8 cellular contexts compared by ENCODE assay signal in the genomic region with DNA sequence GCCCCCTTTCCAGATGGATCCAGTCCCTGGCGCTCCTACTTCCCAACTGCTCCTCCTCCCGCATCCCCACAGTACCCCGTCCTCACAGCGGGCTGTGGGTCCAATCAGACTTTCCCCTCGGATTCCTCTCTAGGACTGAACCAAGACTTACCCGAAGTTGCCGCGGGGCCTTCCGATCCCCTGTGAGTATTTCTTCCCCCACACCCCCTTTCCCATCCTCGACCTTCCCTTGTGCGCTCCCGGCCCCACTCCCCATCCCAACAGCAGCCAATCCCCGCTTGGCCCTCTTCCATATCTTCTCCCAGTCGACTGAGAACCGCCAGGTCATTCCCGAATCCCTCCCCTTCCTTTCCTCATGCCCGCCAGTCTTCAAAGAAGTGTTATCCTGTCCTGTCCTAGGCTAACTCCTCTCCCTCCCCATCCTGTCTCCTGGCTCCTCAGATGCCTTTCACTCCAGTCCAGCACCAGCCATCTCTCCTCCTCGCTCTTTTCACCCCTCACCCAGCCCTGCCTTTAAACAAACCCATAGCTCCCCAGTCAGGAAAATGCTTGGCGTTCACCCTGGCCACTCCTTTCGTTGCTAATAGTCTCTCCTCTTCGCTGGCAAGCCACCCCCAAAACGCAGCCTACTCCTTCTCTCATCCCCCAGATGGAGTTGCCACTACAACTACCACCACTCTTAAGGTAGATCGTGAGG. TPM values are rescaled to one million over a fixed set of nuclear protein-coding genes. Genes with fewer than 3 reads are reported as not detected.
DNase-seq lines count a peak whose midpoint lies in the region; ATAC-seq and TF ChIP-seq lines count a peak whose summit lies in the region.

No MANE protein-coding gene starts in this region.

- H3K27ac ChIP-seq in ACC112 (ENCODE audit: low read depth, low read length) (peak overlapping the region; percentile 30; the same call in 1 of the 2 replicates), SK-N-MC (peak overlapping the region; percentile 75; the same call in 1 of the 2 replicates)

- peaks cover 18% of the 10 kb centered on the region for H3K4me1 ChIP-seq in ACC112 (ENCODE audit: control insufficient read depth, insufficient read depth, low read length, unreplicated experiment)

- peak overlapping the region; percentile 86 to 98 (median 97) for H3K4me3 Mint-ChIP-seq in naive B cell

- H3K4me3 ChIP-seq in ACC112 (ENCODE audit: low read depth, low read length): peak overlapping the region; percentile 93
- peak overlapping the region; percentile 79 for H3K4me3 ChIP-seq in GM12864 (ENCODE audit: low read depth, low read length)
- peak overlapping the region; percentile 97 for H3K4me3 ChIP-seq in SK-N-MC
- H3K4me3 ChIP-seq in epithelial cell of esophagus (ENCODE audit: low read length): peak overlapping the region; percentile 93

- peak overlapping the region; percentile 37 to 99 (median 98) for H3K27ac Mint-ChIP-seq in naive B cell

- H3K79me2 ChIP-seq in ACC112 (ENCODE audit: control insufficient read depth, insufficient read depth, low read length, unreplicated experiment): peaks cover 43% of the 10 kb centered on the region

- no peaks in the 10 kb centered on the region for H3K27me3 ChIP-seq in ACC112 (ENCODE audit: insufficient read depth, low read length)

- TF ChIP-seq CTCF in GM12864 (IDR thresholded peaks at IDR 0.05; ENCODE audit: low read depth, low read length, missing control alignments): no peak
- TF ChIP-seq CTCF in epithelial cell of esophagus (IDR thresholded peaks at IDR 0.05; ENCODE audit: insufficient read depth, low read depth, low read length, missing control alignments): no peak

- ATAC-seq in naive B cell (ENCODE audit: low read depth in 2 of 2): no peak

- peak overlapping the region; percentile 87 for H2AFZ ChIP-seq in ACC112 (ENCODE audit: low read length, unreplicated experiment)

- DNase-seq in GM12864 (ENCODE audit: low read depth) (no peak), SK-N-MC (ENCODE audit: low read depth, low spot score) (no peak), epithelial cell of esophagus (ENCODE audit: low read depth) (peak; percentile 22), naive B cell (no peak), 8988T (no peak), SHP77 treated with DMSO at 0.1 percent for 48 hours (lab: John Stamatoyannopoulos, UW) (no peak)
- no peak for DNase-seq in stimulated activated CD4-positive, alpha-beta T cell treated with anti-CD3 and anti-CD28 coated beads, Interleukin-4, amount 100 ng/mL, for 1 hour

- H3K4me1 Mint-ChIP-seq in naive B cell: peaks cover 21 to 38% (median 36%) of the 10 kb centered on the region in 3 donors

- no peaks in the 10 kb centered on the region for H3K36me3 Mint-ChIP-seq in naive B cell

- no peaks in the 10 kb centered on the region for H3K9me3 ChIP-seq in SK-N-MC (ENCODE audit: low read depth, low read length)

- H3K36me3 ChIP-seq in ACC112 (ENCODE audit: insufficient read depth, low read length) (peaks cover 6% of the 10 kb centered on the region), SK-N-MC (ENCODE audit: insufficient read depth, low read length) (peaks cover 19% of the 10 kb centered on the region)

- H3K27me3 Mint-ChIP-seq in naive B cell: no peaks in the 10 kb centered on the region

- H3K9me3 Mint-ChIP-seq in naive B cell: no peaks in the 10 kb centered on the region

- H3K9ac ChIP-seq in SK-N-MC (ENCODE audit: insufficient read length): peak overlapping the region; percentile 95

RNA-seq across cellular contexts. Expression of a gene that starts 0.6 kb away (rescaled TPM):
- 10 to 100 TPM; 22.6 to 33.7 (median 26.3) TPM for polyA plus RNA-seq in naive B cell (ENCODE audit: low read depth in 6 of 6)

RNA-seq across cellular contexts. Expression of a gene that starts 0.9 kb away (rescaled TPM):
- polyA plus RNA-seq in naive B cell (ENCODE audit: low read depth in 6 of 6): 10 to 100 TPM in 1 of 6 donors, 1 to 10 TPM in 5; 4.6 to 10.3 (median 8.1) TPM

RNA-seq across cellular contexts. Expression of a gene that starts 45.5 kb away (rescaled TPM):
- 10 to 100 TPM; 12.7 to 23.4 (median 22.1) TPM for polyA plus RNA-seq in naive B cell (ENCODE audit: low read depth in 6 of 6)

RNA-seq across cellular contexts. Expression of a gene that starts 45.9 kb away (rescaled TPM):
- polyA plus RNA-seq in naive B cell (ENCODE audit: low read depth in 6 of 6): 10 to 100 TPM; 25.5 to 37.5 (median 31.3) TPM
